In genomic region chr11:103007521-103007920, GRCh38 we compare ENCODE assay signal across 18 cellular contexts. TPM values are rescaled to one million over a fixed set of nuclear protein-coding genes. Genes with fewer than 3 reads are reported as not detected.
DNase-seq lines count a peak whose midpoint lies in the region; ATAC-seq, FAIRE-seq and TF ChIP-seq lines count a peak whose summit lies in the region.
"Had no signal": no experiment of that assay in that cellular context is flagged by ENCODE, and none has a peak within 500 bp of the region (broad histone marks: within the 10 kb centered on the region; RNA-seq: fewer than 3 reads in every experiment).

No MANE protein-coding gene starts in this region.

- TF ChIP-seq RAD21 in IMR-90 (IDR thresholded peaks at IDR 0.05; ENCODE audit: low read length), result no peak

- H3K4ac ChIP-seq in IMR-90 (ENCODE audit: low read depth, low read length), result no peak overlapping the region
- no peak overlapping the region for H3K4ac ChIP-seq in trophoblast cell (ENCODE audit: low read depth, low read length)

- H4K91ac ChIP-seq in IMR-90 (ENCODE audit: insufficient read depth, low read depth, low read length), result no peak overlapping the region
- no peak overlapping the region for H4K91ac ChIP-seq in trophoblast cell (ENCODE audit: low read depth, low read length)

- no peak overlapping the region for H2AFZ ChIP-seq in IMR-90 (replicated peaks; ENCODE audit: low read length, poor library complexity)
- H2AFZ ChIP-seq in trophoblast cell (ENCODE audit: insufficient read depth, low read length, poor library complexity), result no peak overlapping the region

- H3K9me3 ChIP-seq in IMR-90 (ENCODE audit: control insufficient read depth, insufficient read depth, low read length) (peaks cover 4% of the 10 kb centered on the region), trophoblast cell (ENCODE audit: insufficient read depth, low read depth, low read length) (peaks cover 5% of the 10 kb centered on the region)
- H3K9me3 ChIP-seq in naive thymus-derived CD4-positive, alpha-beta T cell (ENCODE audit: control insufficient read depth in 2 of 3, low read length in 3 of 3), result peaks cover 0 to 10% (median 0%) of the 10 kb centered on the region in 3 experiments
- H3K9me3 ChIP-seq: BE2C had no signal

- peaks cover 3 to 40% (median 22%) of the 10 kb centered on the region in 5 donors for H3K27me3 Mint-ChIP-seq in naive thymus-derived CD4-positive, alpha-beta T cell

- H2BK20ac ChIP-seq in IMR-90 (ENCODE audit: low read depth, low read length), result no peak overlapping the region

- H3K56ac ChIP-seq in IMR-90 (ENCODE audit: extremely low read depth, insufficient read depth, low read length), result no peak overlapping the region

- H3K9ac ChIP-seq in IMR-90 (ENCODE audit: low read depth, low read length), result no peak overlapping the region
- no peak overlapping the region for H3K9ac ChIP-seq in trophoblast cell (ENCODE audit: low read length)

- no peak overlapping the region for H2AK9ac ChIP-seq in IMR-90 (replicated peaks; ENCODE audit: low read depth, low read length, poor library complexity)

- H3K23ac ChIP-seq in IMR-90 (ENCODE audit: low read depth, low read length), result no peak overlapping the region
- no peak overlapping the region for H3K23ac ChIP-seq in trophoblast cell (ENCODE audit: low read length)

- H3K27me3 ChIP-seq in IMR-90 (ENCODE audit: control insufficient read depth, insufficient read depth, low read length) (no peaks in the 10 kb centered on the region), bronchial epithelial cell (ENCODE audit: control insufficient read depth, insufficient read depth, low read length) (no peaks in the 10 kb centered on the region), trophoblast cell (ENCODE audit: insufficient read depth, low read length) (no peaks in the 10 kb centered on the region)
- H3K27me3 ChIP-seq in naive thymus-derived CD4-positive, alpha-beta T cell (ENCODE audit: control insufficient read depth in 2 of 2, insufficient read depth in 2 of 2, low read length in 2 of 2), result no peaks in the 10 kb centered on the region
- H3K27me3 ChIP-seq: BE2C had no signal

- dilution Hi-C loops in IMR-90 (cut with HindIII; ENCODE audit: low sequenced_read_pairs, unreplicated experiment), result no loop called here

- TF ChIP-seq POLR2A in IMR-90 (IDR thresholded peaks at IDR 0.05; ENCODE audit: low read depth, low read length), result no peak

- TF ChIP-seq CTCF in IMR-90 (conservative IDR thresholded peaks at IDR 0.05; ENCODE audit: low read depth, low read length) (no peak), bronchial epithelial cell (IDR thresholded peaks at IDR 0.05; ENCODE audit: insufficient read depth, low read length, severe bottlenecking) (no peak)

- H3K27ac Mint-ChIP-seq in naive thymus-derived CD4-positive, alpha-beta T cell, result no peak overlapping the region
- H3K27ac Mint-ChIP-seq: CD8-positive, alpha-beta memory T cell; IgD-negative memory B cell had no signal

- no peak overlapping the region for H4K8ac ChIP-seq in IMR-90 (ENCODE audit: low read depth in 2 of 2, low read length in 2 of 2)
- no peak overlapping the region for H4K8ac ChIP-seq in trophoblast cell (ENCODE audit: low read depth, low read length)

- no peak overlapping the region for H2BK12ac ChIP-seq in trophoblast cell (ENCODE audit: low read length)

- H3K79me1 ChIP-seq in IMR-90 (ENCODE audit: low read depth in 1 of 2, low read length in 2 of 2) (no peaks in the 10 kb centered on the region), trophoblast cell (ENCODE audit: low read length) (no peaks in the 10 kb centered on the region)

- peaks cover 9 to 47% (median 15%) of the 10 kb centered on the region in 11 donors for H3K9me3 Mint-ChIP-seq in naive thymus-derived CD4-positive, alpha-beta T cell

- H2BK5ac ChIP-seq in IMR-90 (ENCODE audit: low read depth, low read length, poor library complexity, severe bottlenecking), result no peak overlapping the region
- no peak overlapping the region for H2BK5ac ChIP-seq in trophoblast cell (ENCODE audit: low read depth, low read length, poor library complexity)

- in situ Hi-C loops in IMR-90 (cut with MboI; ENCODE audit: low sequenced_read_pairs), result no loop called here

- DNase-seq in AG20443 (ENCODE audit: low spot score) (peak; percentile 46), IMR-90 (peak; percentile 55), bronchial epithelial cell (ENCODE audit: low read depth) (peak; percentile 28), trophoblast cell (peak; percentile 77 to 95), NCI-H510A treated with DMSO at 0.1 percent for 48 hours (lab: John Stamatoyannopoulos, UW) (no peak)
- no peak for DNase-seq in activated T-cell treated with anti-CD3 and anti-CD28 coated beads, Interleukin-2, amount 50 U/mL, for 48 hours
- no peak for DNase-seq in naive thymus-derived CD4-positive, alpha-beta T cell
- DNase-seq: BE2C; CD8-positive, alpha-beta memory T cell; NCI-H1436 treated with DMSO at 0.1 percent for 48 hours; NCI-H2081; NCI-H526 had no signal

- peaks cover 0 to 12% (median 2%) of the 10 kb centered on the region in 5 donors for H3K36me3 Mint-ChIP-seq in naive thymus-derived CD4-positive, alpha-beta T cell
- H3K36me3 Mint-ChIP-seq: CD8-positive, alpha-beta memory T cell had no signal

- H2AK5ac ChIP-seq in IMR-90 (ENCODE audit: low read depth, low read length) (no peak overlapping the region), trophoblast cell (ENCODE audit: low read length) (no peak overlapping the region)

- no peak for ATAC-seq in IMR-90 (ENCODE audit: low read depth)
- no peak for ATAC-seq in naive thymus-derived CD4-positive, alpha-beta T cell

- H4K20me1 ChIP-seq in IMR-90 (ENCODE audit: insufficient read depth, low read length), result no peaks in the 10 kb centered on the region

- no peak for FAIRE-seq in bronchial epithelial cell (lab: Jason Lieb, UNC)
- FAIRE-seq: H54 had no signal

- no peak overlapping the region for H2BK120ac ChIP-seq in IMR-90 (ENCODE audit: low read depth, low read length)
- H2BK120ac ChIP-seq in trophoblast cell (ENCODE audit: insufficient read depth, low read length, poor library complexity), result no peak overlapping the region

- no TSS peak for BruUV-seq in IMR-90 (replicated peaks; lab: Mats Ljungman, UMichigan)

- no peak overlapping the region for H2BK15ac ChIP-seq in IMR-90 (ENCODE audit: low read depth, low read length)

- H3K4me1 ChIP-seq in IMR-90 (ENCODE audit: control insufficient read depth, insufficient read depth, low read length), result no peaks in the 10 kb centered on the region
- H3K4me1 ChIP-seq in trophoblast cell (ENCODE audit: control insufficient read depth in 1 of 2, insufficient read depth in 2 of 2, low read length in 2 of 2), result no peaks in the 10 kb centered on the region
- no peaks in the 10 kb centered on the region for H3K4me1 ChIP-seq in naive thymus-derived CD4-positive, alpha-beta T cell (ENCODE audit: control insufficient read depth in 2 of 2, insufficient read depth in 2 of 2, low read length in 2 of 2)
- H3K4me1 ChIP-seq: BE2C had no signal

- H3K36me3 ChIP-seq in IMR-90 (ENCODE audit: control insufficient read depth, insufficient read depth, low read length) (no peaks in the 10 kb centered on the region), bronchial epithelial cell (ENCODE audit: control insufficient read depth, insufficient read depth, low read length) (no peaks in the 10 kb centered on the region), trophoblast cell (ENCODE audit: control insufficient read depth in 1 of 2, insufficient read depth in 2 of 2, low read length in 2 of 2) (no peaks in the 10 kb centered on the region)
- H3K36me3 ChIP-seq in naive thymus-derived CD4-positive, alpha-beta T cell (ENCODE audit: control insufficient read depth in 2 of 3, insufficient read depth in 3 of 3, low read length in 3 of 3), result no peaks in the 10 kb centered on the region
- H3K36me3 ChIP-seq: BE2C had no signal

- CTCF ChIA-PET in IMR-90 (lab: Yijun Ruan, JAX), result interaction anchor here (0.6 to 1.2 kb wide), 2 partner anchors 88 to 219 kb away, joined by 3 read pairs; no protein-coding TSS in a partner anchor
- CTCF ChIA-PET in naive thymus-derived CD4-positive, alpha-beta T cell (lab: Charles Lee), result no interaction called here

- H3K14ac ChIP-seq in IMR-90 (replicated peaks; ENCODE audit: low read depth, low read length), result no peak overlapping the region
- no peak overlapping the region for H3K14ac ChIP-seq in trophoblast cell (ENCODE audit: low read length)

- no peak overlapping the region for H4K5ac ChIP-seq in IMR-90 (ENCODE audit: low read depth, low read length)

- no peak overlapping the region for H3K4me3 ChIP-seq in IMR-90 (ENCODE audit: insufficient read depth, low read depth, low read length)
- H3K4me3 ChIP-seq in bronchial epithelial cell (ENCODE audit: low read depth, low read length), result no peak overlapping the region
- H3K4me3 ChIP-seq in trophoblast cell (ENCODE audit: low read depth, low read length), result no peak overlapping the region
- no peak overlapping the region for H3K4me3 ChIP-seq in naive thymus-derived CD4-positive, alpha-beta T cell (ENCODE audit: low read length)

- no peaks in the 10 kb centered on the region for H3K79me2 ChIP-seq in trophoblast cell (ENCODE audit: control insufficient read depth, insufficient read depth, low read length, poor library complexity)

- H4K12ac ChIP-seq in trophoblast cell (ENCODE audit: low read depth, low read length), result no peak overlapping the region

- WGBS in IMR-90 (ENCODE audit: extremely low coverage in 2 of 2, insufficient read length in 1 of 2), 2 experiments, result 100% methylated on average over 1 of the region's 1 CpG; no CpG with 5 or more reads in 1 of the 2 experiments
- WGBS in trophoblast cell (ENCODE audit: extremely low coverage, insufficient coverage, insufficient read length), result no CpG with 5 or more reads among the region's 1 CpG

- H3K4me3 Mint-ChIP-seq in naive thymus-derived CD4-positive, alpha-beta T cell, result no peak overlapping the region
- H3K4me3 Mint-ChIP-seq: CD8-positive, alpha-beta memory T cell; IgD-negative memory B cell had no signal

- H3K18ac ChIP-seq in IMR-90 (ENCODE audit: low read depth, low read length), result no peak overlapping the region
- no peak overlapping the region for H3K18ac ChIP-seq in trophoblast cell (ENCODE audit: low read length)

- H3K27ac ChIP-seq in IMR-90 (ENCODE audit: insufficient read depth, low read length), result no peak overlapping the region
- no peak overlapping the region for H3K27ac ChIP-seq in trophoblast cell (ENCODE audit: low read depth, low read length)
- H3K27ac ChIP-seq in naive thymus-derived CD4-positive, alpha-beta T cell (ENCODE audit: low read depth, low read length), result no peak overlapping the region
- H3K27ac ChIP-seq: RWPE1 had no signal

- no peaks in the 10 kb centered on the region for H3K9me1 ChIP-seq in IMR-90 (ENCODE audit: insufficient read depth, low read length)

- intact Hi-C loops in IMR-90 (cut with micrococcal nuclease), result no loop called here
- intact Hi-C loops in naive thymus-derived CD4-positive, alpha-beta T cell (cut with micrococcal nuclease), result no loop called here

- H3K4me2 ChIP-seq in IMR-90 (ENCODE audit: low read depth, low read length), result no peak overlapping the region
- H3K4me2 ChIP-seq in trophoblast cell (ENCODE audit: low read length), result no peak overlapping the region

- H3K4me1 Mint-ChIP-seq in naive thymus-derived CD4-positive, alpha-beta T cell, result no peaks in the 10 kb centered on the region
- H3K4me1 Mint-ChIP-seq: CD8-positive, alpha-beta memory T cell had no signal

- POLR2A ChIA-PET in IMR-90 (lab: Charles Lee; ENCODE audit: unreplicated experiment), result no interaction called here
- POLR2A ChIA-PET in naive thymus-derived CD4-positive, alpha-beta T cell (lab: Charles Lee), result no interaction called here

RNA-seq across cellular contexts. Expression of gene MMP13, which starts 52.0 kb away (rescaled TPM):
- total RNA-seq in IMR-90 (2012; rRNA removed) (not detected in 2 replicates), bronchial epithelial cell (under 0.01 TPM in 1 of 2 replicates, not detected in the other)
- polyA plus RNA-seq in IMR-90 (2012; rRNA removed), result not detected in 2 replicates
- not detected in 2 replicates for polyA plus RNA-seq in IMR-90 (2012; cell fraction: cytosol; rRNA removed)
- polyA plus RNA-seq in IMR-90 (2012; cell fraction: nucleus; rRNA removed; ENCODE audit: low replicate concordance), result not detected in 2 replicates
- 0.03 TPM in 1 of 2 replicates, not detected in the other for polyA plus RNA-seq in trophoblast cell (2013)
- total RNA-seq in naive thymus-derived CD4-positive, alpha-beta T cell, result not detected
- not detected for polyA plus RNA-seq in naive thymus-derived CD4-positive, alpha-beta T cell
- total RNA-seq: A673; CD8-positive, alpha-beta memory T cell; LHCN-M2; OCI-LY7 had no signal
- polyA plus RNA-seq: CD8-positive, alpha-beta memory T cell; IgD-negative memory B cell had no signal

Comparison
In these comparisons a context has a peak if more than half of its experiments do, and no peak if none do; other contexts are left out.
1. DNase-seq: peak in AG20443 (single experiment), IMR-90 (single experiment), bronchial epithelial cell (single experiment) and trophoblast cell (2 of 2); none in activated T-cell treated with anti-CD3 and anti-CD28 coated beads, Interleukin-2, amount 50 U/mL, for 48 hours (0 of 2), naive thymus-derived CD4-positive, alpha-beta T cell (0 of 9) and NCI-H510A treated with DMSO at 0.1 percent for 48 hours (single experiment).